Comparison of ENCODE assay signal across 8 cellular contexts in the genomic region with DNA sequence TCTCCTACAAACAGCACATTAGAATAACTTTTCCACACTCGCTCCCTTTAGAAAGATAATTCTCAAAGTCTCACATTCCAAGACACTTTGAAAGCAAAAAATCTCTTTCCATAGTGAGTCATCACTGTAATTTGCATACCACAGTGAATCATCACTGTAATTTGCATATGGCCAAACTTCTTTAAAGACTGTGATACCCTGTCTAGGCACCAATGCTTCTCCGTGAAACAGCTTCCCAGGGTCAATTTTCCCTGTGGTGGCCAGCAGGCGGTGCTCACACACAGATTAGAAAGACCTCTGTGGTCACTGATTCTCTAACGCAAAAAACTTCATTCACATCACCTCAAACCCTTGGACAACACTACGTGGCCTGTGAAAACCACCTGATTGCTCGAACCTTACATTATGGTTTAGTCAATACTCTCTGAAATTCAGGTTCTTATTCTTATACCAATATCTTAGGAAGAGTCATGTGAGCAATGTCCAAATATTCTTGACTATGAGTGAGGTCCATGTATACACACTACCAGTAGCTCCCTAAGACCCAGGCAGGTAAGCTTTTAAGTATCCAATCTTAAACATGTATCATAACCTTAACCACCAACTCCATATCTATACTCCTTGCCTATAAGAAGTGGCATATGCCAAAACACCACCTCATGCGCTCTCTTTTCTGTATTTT.
DNase-seq lines count a peak whose midpoint lies in the region; ATAC-seq and TF ChIP-seq lines count a peak whose summit lies in the region.

No MANE protein-coding gene starts in this region.

- no peaks in the 10 kb centered on the region for H3K27me3 Mint-ChIP-seq in activated naive CD4-positive, alpha-beta T cell treated with anti-CD3 and anti-CD28 coated beads, Interleukin-2, amount 10 ng/mL, durations not matched to agents 7 days and 5 days

- H3K9me3 ChIP-seq in gastrocnemius medialis: peaks cover 0 to 7% (median 0%) of the 10 kb centered on the region in 3 donors

- DNase-seq in activated T-cell treated with anti-CD3 and anti-CD28 coated beads for 24 hours (ENCODE audit: low read depth) (peak; percentile 24), activated T-cell treated with anti-CD3 and anti-CD28 coated beads for 4 hours (no peak), NCI-H69 (lab: John Stamatoyannopoulos, UW) (peak; percentile 38), left cardiac atrium (peak; percentile 27), gastrocnemius medialis (no peak)
- DNase-seq in activated naive CD4-positive, alpha-beta T cell treated with anti-CD3 and anti-CD28 coated beads, Interleukin-2, amount 10 ng/mL, durations not matched to agents 7 days and 5 days: peak; percentile 51

- H3K4me1 Mint-ChIP-seq in activated naive CD4-positive, alpha-beta T cell treated with anti-CD3 and anti-CD28 coated beads, Interleukin-2, amount 10 ng/mL, durations not matched to agents 7 days and 5 days: no peaks in the 10 kb centered on the region

- no peaks in the 10 kb centered on the region for H3K36me3 Mint-ChIP-seq in activated naive CD4-positive, alpha-beta T cell treated with anti-CD3 and anti-CD28 coated beads, Interleukin-2, amount 10 ng/mL, durations not matched to agents 7 days and 5 days

- no peak for TF ChIP-seq POLR2A in gastrocnemius medialis (IDR thresholded peaks at IDR 0.05)

- no peaks in the 10 kb centered on the region for H3K36me3 ChIP-seq in gastrocnemius medialis

- H3K27ac Mint-ChIP-seq in activated naive CD4-positive, alpha-beta T cell treated with anti-CD3 and anti-CD28 coated beads, Interleukin-2, amount 10 ng/mL, durations not matched to agents 7 days and 5 days: no peak overlapping the region

- in situ Hi-C loops in gastrocnemius medialis (cut with MboI; ENCODE audit: low sequenced_read_pairs in 4 of 4): loop anchor here in 2 of 4 donors (25.0 kb wide), 1 partner anchor 249 kb away; no protein-coding TSS in a partner anchor

- intact Hi-C loops in left cardiac atrium (cut with DNase I): loop anchor here in 1 of 2 donors (2.0 kb wide), 1 partner anchor 257 kb away; no protein-coding TSS in a partner anchor
- intact Hi-C loops in gastrocnemius medialis (cut with DNase I; ENCODE audit: low total_unique reads): no loop called here

- peaks cover 6% of the 10 kb centered on the region for H3K9me3 Mint-ChIP-seq in activated naive CD4-positive, alpha-beta T cell treated with anti-CD3 and anti-CD28 coated beads, Interleukin-2, amount 10 ng/mL, durations not matched to agents 7 days and 5 days

- peaks cover 0 to 3% (median 0%) of the 10 kb centered on the region in 3 donors for H3K27me3 ChIP-seq in gastrocnemius medialis

- no peak overlapping the region for H3K4me3 ChIP-seq in gastrocnemius medialis

- peak in 3 of 5 experiments; percentile 1 to 35 (median 12) for TF ChIP-seq CTCF in gastrocnemius medialis (IDR thresholded peaks at IDR 0.05 in 4 of 5, conservative IDR thresholded peaks at IDR 0.05 in 1 of 5)

- ATAC-seq in HG03060 (IDR thresholded peaks at IDR 0.05; ENCODE audit: low read depth, unreplicated experiment) (peak; percentile 82), left cardiac atrium (peak; percentile 41 to 66), gastrocnemius medialis (no peak), GM18870 (IDR thresholded peaks at IDR 0.05; ENCODE audit: unreplicated experiment) (no peak)

- no peak overlapping the region for H3K27ac ChIP-seq in gastrocnemius medialis

- no peak overlapping the region for H3K4me3 Mint-ChIP-seq in activated naive CD4-positive, alpha-beta T cell treated with anti-CD3 and anti-CD28 coated beads, Interleukin-2, amount 10 ng/mL, durations not matched to agents 7 days and 5 days

- H3K4me1 ChIP-seq in gastrocnemius medialis: no peaks in the 10 kb centered on the region

- CTCF ChIA-PET in activated naive CD4-positive, alpha-beta T cell treated with anti-CD3 and anti-CD28 coated beads, Interleukin-2, amount 10 ng/mL, durations not matched to agents 7 days and 5 days (lab: Charles Lee): interaction anchor here (0.6 to 1.7 kb wide), 7 partner anchors 11 to 1054 kb away, joined by 3 to 6 read pairs (median 3); no protein-coding TSS in a partner anchor

Comparison
In these comparisons a context has a peak if more than half of its experiments do, and no peak if none do; other contexts are left out.
1. DNase-seq: peak in activated T-cell treated with anti-CD3 and anti-CD28 coated beads for 24 hours (single experiment), NCI-H69 (single experiment), activated naive CD4-positive, alpha-beta T cell treated with anti-CD3 and anti-CD28 coated beads, Interleukin-2, amount 10 ng/mL, durations not matched to agents 7 days and 5 days (single experiment) and left cardiac atrium (single experiment); none in activated T-cell treated with anti-CD3 and anti-CD28 coated beads for 4 hours (single experiment) and gastrocnemius medialis (0 of 2).
2. ATAC-seq: peak in HG03060 (single experiment) and left cardiac atrium (2 of 2); none in gastrocnemius medialis (0 of 2) and GM18870 (single experiment).